In the genomic region with DNA sequence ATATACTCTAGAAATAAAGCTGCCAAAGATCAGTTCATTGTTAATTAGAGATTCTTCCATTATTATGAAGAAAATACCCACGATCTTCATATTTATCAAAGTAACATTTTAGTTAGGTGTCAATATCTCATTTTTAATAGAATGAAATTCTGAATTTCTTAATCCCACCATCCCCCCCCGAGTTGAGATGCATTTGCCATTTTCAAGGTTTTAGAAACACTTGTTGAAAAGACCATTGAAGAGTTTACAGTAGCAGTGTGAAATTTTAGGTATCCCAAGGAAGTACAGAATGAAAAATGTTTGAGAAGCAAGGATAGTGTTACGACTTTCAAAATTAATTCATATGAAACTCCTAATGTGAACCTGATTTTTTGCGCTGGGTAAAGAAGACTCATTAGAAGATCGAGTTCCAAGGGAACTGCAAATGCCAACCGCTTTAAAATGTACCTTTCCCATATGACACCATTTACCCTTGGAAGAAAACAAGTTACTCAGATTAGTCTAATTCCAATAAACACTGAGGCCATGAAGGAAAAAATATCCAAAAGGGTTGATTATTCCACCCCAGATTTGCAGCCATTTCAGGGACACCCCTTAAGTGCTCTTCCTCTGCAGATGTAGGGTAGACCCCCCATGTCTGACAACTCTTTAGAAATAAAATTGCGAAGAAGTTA, we compare ENCODE assay signal across 9 cellular contexts. TPM values are rescaled to one million over a fixed set of nuclear protein-coding genes. Genes with fewer than 3 reads are reported as not detected.
A peak's percentile ranks its signal among the peaks of the same experiment; 100 is the strongest.
DNase-seq lines count a peak whose midpoint lies in the region; ATAC-seq and TF ChIP-seq lines count a peak whose summit lies in the region.
"Had no signal": no experiment of that assay in that cellular context is flagged by ENCODE, and none has a peak within 500 bp of the region (broad histone marks: within the 10 kb centered on the region; RNA-seq: fewer than 3 reads in every experiment).

No MANE protein-coding gene starts in this region.

- H3K27ac Mint-ChIP-seq in CD14-positive monocyte = peak overlapping the region in 1 of 7 donors; percentile 82
- no peak overlapping the region for H3K27ac Mint-ChIP-seq in GM23338
- peak overlapping the region; percentile 82 for H3K27ac Mint-ChIP-seq in activated T-helper 2 cell treated with anti-CD3 and anti-CD28 coated beads, Interferon-gamma antibody, Interleukin-2, Interleukin-4, amounts not matched to agents 10 μg/mL and 5 μg/mL and 100 μg/mL, durations not matched to agents 14 hours and 24 hours and 36 hours
- H3K27ac Mint-ChIP-seq in naive thymus-derived CD4-positive, alpha-beta T cell = peak overlapping the region; percentile 86 to 98 (median 97)

- H3K27ac ChIP-seq in GM23338 (ENCODE audit: low read depth) = no peak overlapping the region
- peak overlapping the region; percentile 99 for H3K27ac ChIP-seq in naive thymus-derived CD4-positive, alpha-beta T cell (ENCODE audit: low read depth, low read length)
- H3K27ac ChIP-seq: SJSA1 had no signal

- CTCF ChIA-PET in naive thymus-derived CD4-positive, alpha-beta T cell (lab: Charles Lee) = interaction anchor here (0.5 to 2.2 kb wide), 11 partner anchors 43 to 240 kb away, joined by 3 to 19 read pairs (median 3); a partner anchor contains a TSS

- peaks cover 5% of the 10 kb centered on the region for H3K9me2 ChIP-seq in GM23338 (ENCODE audit: insufficient read depth)

- H3K4me3 ChIP-seq in GM23338 = peak overlapping the region; percentile 39
- peak overlapping the region; percentile 69 for H3K4me3 ChIP-seq in naive thymus-derived CD4-positive, alpha-beta T cell (ENCODE audit: low read length)
- H3K4me3 ChIP-seq: SJSA1 had no signal

- no peaks in the 10 kb centered on the region for H3K9me3 ChIP-seq in naive thymus-derived CD4-positive, alpha-beta T cell (ENCODE audit: control insufficient read depth in 2 of 3, low read length in 3 of 3)
- H3K9me3 ChIP-seq: SJSA1 had no signal

- 0 out of 2 replicates have a peak, but pooled peaks cover 6% of the 10 kb centered on the region for H3K4me1 ChIP-seq in GM23338 (ENCODE audit: insufficient read depth)
- peaks cover 27 to 33% of the 10 kb centered on the region in 2 donors for H3K4me1 ChIP-seq in naive thymus-derived CD4-positive, alpha-beta T cell (ENCODE audit: control insufficient read depth in 2 of 2, insufficient read depth in 2 of 2, low read length in 2 of 2)

- H3K79me2 ChIP-seq in GM23338 (replicated peaks; ENCODE audit: insufficient read depth) = no peaks in the 10 kb centered on the region

- no peak for ATAC-seq in GM23338
- no peak for ATAC-seq in naive thymus-derived CD4-positive, alpha-beta T cell
- no peak for ATAC-seq in GM21619 (IDR thresholded peaks at IDR 0.05; ENCODE audit: unreplicated experiment)
- ATAC-seq in GM18873 (IDR thresholded peaks at IDR 0.05; ENCODE audit: low FRiP score, unreplicated experiment) = no peak

- POLR2A ChIA-PET in naive thymus-derived CD4-positive, alpha-beta T cell (lab: Charles Lee) = interaction anchor here (1.0 to 5.9 kb wide), 13 partner anchors 11 to 133 kb away, joined by 3 to 50 read pairs (median 15); a partner anchor contains a TSS

- peaks cover 52 to 56% (median 54%) of the 10 kb centered on the region in 3 donors for H3K27me3 Mint-ChIP-seq in CD14-positive monocyte (ENCODE audit: low read depth in 3 of 3)
- H3K27me3 Mint-ChIP-seq in GM23338 (ENCODE audit: insufficient read depth, low read depth, poor library complexity) = peaks cover 24% of the 10 kb centered on the region
- no peaks in the 10 kb centered on the region for H3K27me3 Mint-ChIP-seq in activated T-helper 2 cell treated with anti-CD3 and anti-CD28 coated beads, Interferon-gamma antibody, Interleukin-2, Interleukin-4, amounts not matched to agents 10 μg/mL and 5 μg/mL and 100 μg/mL, durations not matched to agents 14 hours and 24 hours and 36 hours (ENCODE audit: low read depth)
- H3K27me3 Mint-ChIP-seq in naive thymus-derived CD4-positive, alpha-beta T cell = no peaks in the 10 kb centered on the region

- H3K4me2 ChIP-seq in GM23338 = peak overlapping the region; percentile 62

- no peaks in the 10 kb centered on the region for H3K36me3 ChIP-seq in GM23338 (ENCODE audit: insufficient read depth)
- no peaks in the 10 kb centered on the region for H3K36me3 ChIP-seq in naive thymus-derived CD4-positive, alpha-beta T cell (ENCODE audit: control insufficient read depth in 2 of 3, insufficient read depth in 3 of 3, low read length in 3 of 3)
- H3K36me3 ChIP-seq: SJSA1 had no signal

- no peak for DNase-seq in CD14-positive monocyte (ENCODE audit: low spot score)
- no peak for DNase-seq in GM23338 (ENCODE audit: low spot score)
- DNase-seq in activated T-helper 2 cell treated with anti-CD3 and anti-CD28 coated beads, Interferon-gamma antibody, Interleukin-2, Interleukin-4, amounts not matched to agents 10 μg/mL and 5 μg/mL and 100 μg/mL, durations not matched to agents 14 hours and 24 hours and 36 hours (ENCODE audit: low spot score) = no peak
- DNase-seq in naive thymus-derived CD4-positive, alpha-beta T cell = no peak
- no peak for DNase-seq in NCI-H2196 treated with DMSO at 0.1 percent for 48 hours (lab: John Stamatoyannopoulos, UW; ENCODE audit: unreplicated experiment)
- no peak for DNase-seq in NCI-H187 treated with DMSO at 0.1 percent for 48 hours (lab: John Stamatoyannopoulos, UW)

- H3K4me1 Mint-ChIP-seq in CD14-positive monocyte (peaks cover 34% of the 10 kb centered on the region), GM23338 (peaks cover 8% of the 10 kb centered on the region)
- H3K4me1 Mint-ChIP-seq in activated T-helper 2 cell treated with anti-CD3 and anti-CD28 coated beads, Interferon-gamma antibody, Interleukin-2, Interleukin-4, amounts not matched to agents 10 μg/mL and 5 μg/mL and 100 μg/mL, durations not matched to agents 14 hours and 24 hours and 36 hours (ENCODE audit: low read depth) = peaks cover 60% of the 10 kb centered on the region
- H3K4me1 Mint-ChIP-seq in naive thymus-derived CD4-positive, alpha-beta T cell = peaks cover 25 to 84% (median 66%) of the 10 kb centered on the region in 7 donors

- peak overlapping the region; percentile 66 to 85 for H3K4me3 Mint-ChIP-seq in CD14-positive monocyte
- peak overlapping the region; percentile 26 for H3K4me3 Mint-ChIP-seq in GM23338
- peak overlapping the region; percentile 89 for H3K4me3 Mint-ChIP-seq in activated T-helper 2 cell treated with anti-CD3 and anti-CD28 coated beads, Interferon-gamma antibody, Interleukin-2, Interleukin-4, amounts not matched to agents 10 μg/mL and 5 μg/mL and 100 μg/mL, durations not matched to agents 14 hours and 24 hours and 36 hours (ENCODE audit: low read depth)
- peak overlapping the region; percentile 86 to 98 (median 94) for H3K4me3 Mint-ChIP-seq in naive thymus-derived CD4-positive, alpha-beta T cell

- H3K27me3 ChIP-seq in GM23338 (ENCODE audit: insufficient read depth) = peaks cover 75% of the 10 kb centered on the region
- no peaks in the 10 kb centered on the region for H3K27me3 ChIP-seq in naive thymus-derived CD4-positive, alpha-beta T cell (ENCODE audit: control insufficient read depth in 2 of 2, insufficient read depth in 2 of 2, low read length in 2 of 2)

- no peaks in the 10 kb centered on the region for H4K20me1 ChIP-seq in GM23338 (replicated peaks; ENCODE audit: insufficient read depth)

- TF ChIP-seq CTCF in CD14-positive monocyte (IDR thresholded peaks at IDR 0.05) (no peak), GM23338 (conservative IDR thresholded peaks at IDR 0.05; ENCODE audit: low read depth in 2 of 2) (no peak)

- H3K9me3 Mint-ChIP-seq in CD14-positive monocyte (peaks cover 10 to 23% (median 13%) of the 10 kb centered on the region in 7 donors), GM23338 (no peaks in the 10 kb centered on the region; the same call in 2 of the 3 replicates)
- H3K9me3 Mint-ChIP-seq in activated T-helper 2 cell treated with anti-CD3 and anti-CD28 coated beads, Interferon-gamma antibody, Interleukin-2, Interleukin-4, amounts not matched to agents 10 μg/mL and 5 μg/mL and 100 μg/mL, durations not matched to agents 14 hours and 24 hours and 36 hours = no peaks in the 10 kb centered on the region
- peaks cover 0 to 3% (median 0%) of the 10 kb centered on the region in 11 donors for H3K9me3 Mint-ChIP-seq in naive thymus-derived CD4-positive, alpha-beta T cell

- H3K36me3 Mint-ChIP-seq in CD14-positive monocyte (peaks cover 0 to 11% of the 10 kb centered on the region in 2 donors), GM23338 (ENCODE audit: low read depth) (no peaks in the 10 kb centered on the region)
- H3K36me3 Mint-ChIP-seq in activated T-helper 2 cell treated with anti-CD3 and anti-CD28 coated beads, Interferon-gamma antibody, Interleukin-2, Interleukin-4, amounts not matched to agents 10 μg/mL and 5 μg/mL and 100 μg/mL, durations not matched to agents 14 hours and 24 hours and 36 hours (ENCODE audit: low read depth) = peaks cover 3% of the 10 kb centered on the region
- H3K36me3 Mint-ChIP-seq in naive thymus-derived CD4-positive, alpha-beta T cell = peaks cover 0 to 11% (median 0%) of the 10 kb centered on the region in 5 donors

- 0 out of 2 replicates have a peak, but pooled peaks cover 4% of the 10 kb centered on the region for H3F3A ChIP-seq in GM23338 (replicated peaks; ENCODE audit: low read depth)

- H2AFZ ChIP-seq in GM23338 = peak overlapping the region; percentile 82

- intact Hi-C loops in CD14-positive monocyte (cut with micrococcal nuclease) = no loop called here
- intact Hi-C loops in activated T-helper 2 cell treated with anti-CD3 and anti-CD28 coated beads, Interferon-gamma antibody, Interleukin-2, Interleukin-4, amounts not matched to agents 10 μg/mL and 5 μg/mL and 100 μg/mL, durations not matched to agents 14 hours and 24 hours and 36 hours (cut with micrococcal nuclease) = loop anchor here (5.0 kb wide), 1 partner anchor 46 kb away; no protein-coding TSS in a partner anchor
- intact Hi-C loops in naive thymus-derived CD4-positive, alpha-beta T cell (cut with micrococcal nuclease) = loop anchor here (1.0 to 5.0 kb wide), 5 partner anchors 12 to 91 kb away; no protein-coding TSS in a partner anchor

RNA-seq across cellular contexts. Expression of a gene that starts 0.7 kb away (rescaled TPM):
- polyA plus RNA-seq in CD14-positive monocyte (under 1 TPM; 0.05 to 0.15 TPM), GM23338 (2016; fragmentation: Nextera tagmentation; extraction: Ambion mirVana) (0.05 and 0.11 TPM in 2 replicates)
- total RNA-seq in GM23338 (2014; rRNA removed; shearing (Covaris generic)) = 0.76 and 1.4 TPM in 2 replicates
- 18.3 and 20.3 TPM in 2 replicates for total RNA-seq in activated T-helper 2 cell treated with anti-CD3 and anti-CD28 coated beads, Interferon-gamma antibody, Interleukin-2, Interleukin-4, amounts not matched to agents 10 μg/mL and 5 μg/mL and 100 μg/mL, durations not matched to agents 14 hours and 24 hours and 36 hours
- 10 to 100 TPM; 26.1 to 77.8 (median 61.1) TPM for total RNA-seq in naive thymus-derived CD4-positive, alpha-beta T cell
- 10 to 100 TPM in 1 of 2 donors, 1 to 10 TPM in 1; 9.7 to 31.4 TPM for polyA plus RNA-seq in naive thymus-derived CD4-positive, alpha-beta T cell
- total RNA-seq: SJSA1 had no signal

RNA-seq across cellular contexts. Expression of a gene that starts 4.6 kb away (rescaled TPM):
- polyA plus RNA-seq in CD14-positive monocyte (not detected), GM23338 (2016; fragmentation: Nextera tagmentation; extraction: Ambion mirVana) (0.28 TPM in 1 of 2 replicates, not detected in the other)
- not detected in 2 replicates for total RNA-seq in GM23338 (2014; rRNA removed; shearing (Covaris generic))
- not detected in 2 replicates for total RNA-seq in activated T-helper 2 cell treated with anti-CD3 and anti-CD28 coated beads, Interferon-gamma antibody, Interleukin-2, Interleukin-4, amounts not matched to agents 10 μg/mL and 5 μg/mL and 100 μg/mL, durations not matched to agents 14 hours and 24 hours and 36 hours
- total RNA-seq in naive thymus-derived CD4-positive, alpha-beta T cell = under 1 TPM in 3 of 5 experiments, not detected in 2; 0.17 to 0.84 (median 0.51) TPM
- polyA plus RNA-seq in naive thymus-derived CD4-positive, alpha-beta T cell = under 1 TPM in 1 of 2 donors, not detected in 1; 0.11 TPM
- total RNA-seq: SJSA1 had no signal

RNA-seq across cellular contexts. Expression of a gene that starts 55.1 kb away (rescaled TPM):
- polyA plus RNA-seq in CD14-positive monocyte (not detected), GM23338 (2016; fragmentation: Nextera tagmentation; extraction: Ambion mirVana) (5.5 and 7.6 TPM in 2 replicates)
- total RNA-seq in GM23338 (2014; rRNA removed; shearing (Covaris generic)) = 5.4 and 12.6 TPM in 2 replicates
- 24.6 and 26.3 TPM in 2 replicates for total RNA-seq in activated T-helper 2 cell treated with anti-CD3 and anti-CD28 coated beads, Interferon-gamma antibody, Interleukin-2, Interleukin-4, amounts not matched to agents 10 μg/mL and 5 μg/mL and 100 μg/mL, durations not matched to agents 14 hours and 24 hours and 36 hours
- 10 to 100 TPM; 25.6 to 92.4 (median 53.8) TPM for total RNA-seq in naive thymus-derived CD4-positive, alpha-beta T cell
- 1 to 10 TPM; 1.7 to 2.1 TPM for polyA plus RNA-seq in naive thymus-derived CD4-positive, alpha-beta T cell

Comparison
In these comparisons a context has a peak if more than half of its experiments do, and no peak if none do; other contexts are left out.
1. H3K4me3 Mint-ChIP-seq: peak in every context shown above with its lines; median percentile 94 in naive thymus-derived CD4-positive, alpha-beta T cell; 89 in activated T-helper 2 cell treated with anti-CD3 and anti-CD28 coated beads, Interferon-gamma antibody, Interleukin-2, Interleukin-4, amounts not matched to agents 10 μg/mL and 5 μg/mL and 100 μg/mL, durations not matched to agents 14 hours and 24 hours and 36 hours; 76 in CD14-positive monocyte; 26 in GM23338.
2. intact Hi-C loops: an anchor here in activated T-helper 2 cell treated with anti-CD3 and anti-CD28 coated beads, Interferon-gamma antibody, Interleukin-2, Interleukin-4, amounts not matched to agents 10 μg/mL and 5 μg/mL and 100 μg/mL, durations not matched to agents 14 hours and 24 hours and 36 hours (5.0 kb wide) and naive thymus-derived CD4-positive, alpha-beta T cell (1.0 to 5.0 kb wide); none called in CD14-positive monocyte.